ENCODE assay signal across 1 cellular context in the genomic region with DNA sequence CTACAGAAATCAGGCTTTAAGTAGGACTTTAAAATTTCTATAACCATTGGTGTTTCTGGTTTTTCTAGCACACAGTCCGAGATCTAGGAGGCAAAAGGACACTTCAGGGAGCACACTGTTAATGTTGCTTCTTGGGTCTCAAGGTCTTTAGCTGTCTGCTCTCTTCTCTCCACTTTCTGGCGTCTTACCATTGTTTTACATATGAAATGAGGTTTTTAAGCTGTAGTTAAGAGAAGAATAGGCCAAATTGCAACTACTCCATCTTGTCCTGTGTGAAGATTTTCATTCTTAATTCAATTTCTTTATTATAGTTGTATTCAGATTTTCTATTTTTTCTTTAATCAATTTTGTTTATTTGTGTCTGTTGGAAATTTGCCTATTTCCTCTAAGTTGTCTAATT.
TF ChIP-seq lines count a peak whose summit lies in the region.

No MANE protein-coding gene starts in this region.

TF ChIP-seq in WTC11, 78 proteins besides CTCF, POLR2A, EP300 and RAD21 (continued from another document):
- TF ChIP-seq, protein P1, sequence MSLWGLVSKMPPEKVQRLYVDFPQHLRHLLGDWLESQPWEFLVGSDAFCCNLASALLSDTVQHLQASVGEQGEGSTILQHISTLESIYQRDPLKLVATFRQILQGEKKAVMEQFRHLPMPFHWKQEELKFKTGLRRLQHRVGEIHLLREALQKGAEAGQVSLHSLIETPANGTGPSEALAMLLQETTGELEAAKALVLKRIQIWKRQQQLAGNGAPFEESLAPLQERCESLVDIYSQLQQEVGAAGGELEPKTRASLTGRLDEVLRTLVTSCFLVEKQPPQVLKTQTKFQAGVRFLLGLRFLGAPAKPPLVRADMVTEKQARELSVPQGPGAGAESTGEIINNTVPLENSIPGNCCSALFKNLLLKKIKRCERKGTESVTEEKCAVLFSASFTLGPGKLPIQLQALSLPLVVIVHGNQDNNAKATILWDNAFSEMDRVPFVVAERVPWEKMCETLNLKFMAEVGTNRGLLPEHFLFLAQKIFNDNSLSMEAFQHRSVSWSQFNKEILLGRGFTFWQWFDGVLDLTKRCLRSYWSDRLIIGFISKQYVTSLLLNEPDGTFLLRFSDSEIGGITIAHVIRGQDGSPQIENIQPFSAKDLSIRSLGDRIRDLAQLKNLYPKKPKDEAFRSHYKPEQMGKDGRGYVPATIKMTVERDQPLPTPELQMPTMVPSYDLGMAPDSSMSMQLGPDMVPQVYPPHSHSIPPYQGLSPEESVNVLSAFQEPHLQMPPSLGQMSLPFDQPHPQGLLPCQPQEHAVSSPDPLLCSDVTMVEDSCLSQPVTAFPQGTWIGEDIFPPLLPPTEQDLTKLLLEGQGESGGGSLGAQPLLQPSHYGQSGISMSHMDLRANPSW (CRISPR knock-in tag; conservative IDR thresholded peaks at IDR 0.05; ENCODE audit: low read depth) = no peak
- TF ChIP-seq ELF4 (CRISPR knock-in tag; IDR thresholded peaks at IDR 0.05; ENCODE audit: low read depth) (no peak), TP53 (CRISPR knock-in tag; IDR thresholded peaks at IDR 0.05) (no peak), PRRX2 (CRISPR knock-in tag; IDR thresholded peaks at IDR 0.05) (no peak), ESRRA (CRISPR knock-in tag; IDR thresholded peaks at IDR 0.05; ENCODE audit: borderline replicate concordance) (no peak)
